21 cellular contexts compared by ENCODE assay signal in the genomic region with DNA sequence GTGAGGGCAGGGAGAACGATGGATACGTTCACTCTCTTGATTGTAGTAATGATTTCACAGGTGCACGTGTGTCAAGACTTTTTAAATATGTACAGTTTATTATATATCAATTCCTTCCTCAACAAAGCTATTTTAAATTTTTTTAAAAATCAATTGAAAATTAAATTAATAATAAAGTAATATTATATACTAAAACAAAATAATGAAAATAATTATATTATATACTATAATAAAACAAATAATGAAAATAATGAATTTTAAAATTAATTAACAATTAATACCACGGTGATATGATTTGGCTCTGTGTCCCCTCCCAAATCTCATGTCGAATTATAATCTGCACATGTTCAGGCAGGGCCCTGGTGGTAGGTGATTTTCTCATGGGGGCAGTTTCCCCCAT. TPM values are rescaled to one million over a fixed set of nuclear protein-coding genes. Genes with fewer than 3 reads are reported as not detected.
"Had no signal": no experiment of that assay in that cellular context is flagged by ENCODE, and none has a peak within 500 bp of the region (broad histone marks: within the 10 kb centered on the region; RNA-seq: fewer than 3 reads in every experiment).

No MANE protein-coding gene starts in this region.

- DNase-seq: IMR-90, Kasumi-1, MM.1S, NCI-H1092 treated with DMSO at 0.1 percent for 48 hours, NCI-H1417, NCI-H1436 treated with DMSO at 0.1 percent for 48 hours, NCI-H1694, NCI-H187 treated with DMSO at 0.1 percent for 48 hours, NCI-H2029 treated with DMSO at 0.1 percent for 48 hours, NCI-H226, NCI-H446, NCI-H510A, NCI-H524 treated with DMSO at 0.1 percent for 48 hours, NCI-H69, NCI-H774, PC-3, SHP77 treated with DMSO at 0.1 percent for 48 hours, SJCRH30, T-helper 1 cell had no signal

RNA-seq across cellular contexts. Expression of a gene that starts 42.7 kb away (rescaled TPM):
- total RNA-seq: HT-29, IMR-90, OCI-LY7 had no signal
